8 cellular contexts compared by ENCODE assay signal in the genomic region with DNA sequence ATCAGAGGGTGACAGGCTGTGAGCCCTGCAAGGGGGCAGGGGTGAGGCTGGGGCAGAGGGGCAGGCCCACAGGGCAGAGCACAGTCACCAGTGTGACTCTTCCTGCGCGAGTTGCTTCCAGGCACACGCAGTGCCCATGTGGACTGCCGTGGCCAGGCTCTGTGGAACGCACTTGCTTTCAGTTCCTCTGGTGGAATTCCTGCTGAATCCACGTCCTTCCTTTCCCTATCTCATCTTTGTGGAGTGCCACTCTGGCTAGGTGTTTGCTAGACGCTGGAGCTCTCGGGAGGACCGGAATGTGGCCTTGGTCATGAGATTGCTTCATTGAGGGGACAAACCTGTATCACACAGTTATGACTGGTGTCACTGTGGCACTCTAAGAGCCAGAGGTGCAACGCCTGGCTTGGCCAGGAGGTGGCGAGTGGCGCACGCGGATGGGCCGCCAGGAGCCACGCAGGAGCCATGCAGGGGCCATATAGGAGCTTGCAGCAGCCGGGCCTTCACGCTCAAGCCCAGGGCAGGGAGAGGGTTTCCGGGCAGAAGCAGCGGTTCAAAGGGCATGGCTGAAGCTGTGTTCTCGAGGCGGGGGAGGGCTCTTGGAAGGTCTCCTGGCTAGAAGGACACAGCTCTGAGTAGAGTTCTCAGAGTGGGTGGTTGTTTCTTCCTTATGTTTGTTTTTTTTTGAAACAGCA. TPM values are rescaled to one million over a fixed set of nuclear protein-coding genes. Genes with fewer than 3 reads are reported as not detected.
DNase-seq lines count a peak whose midpoint lies in the region; ATAC-seq and TF ChIP-seq lines count a peak whose summit lies in the region.

No MANE protein-coding gene starts in this region.

- H3K4me3 ChIP-seq in A673 (ENCODE audit: low read depth, low read length, poor library complexity, severe bottlenecking), result no peak overlapping the region
- no peak overlapping the region for H3K4me3 ChIP-seq in choroid plexus epithelial cell (ENCODE audit: low read depth, low read length)

- intact Hi-C loops in A673 (cut with micrococcal nuclease; ENCODE audit: unreplicated experiment), result no loop called here

- CTCF ChIA-PET in A673 (lab: Charles Lee), result interaction anchor here (0.5 kb wide), 1 partner anchor 18 kb away, joined by 3 read pairs; no protein-coding TSS in a partner anchor

- H3K4me1 ChIP-seq in A673 (ENCODE audit: insufficient read depth, low read length, poor library complexity, severe bottlenecking), result no peaks in the 10 kb centered on the region

- DNase-seq in A673 (ENCODE audit: low spot score) (peak; percentile 84), NCI-H2227 treated with DMSO at 0.1 percent for 48 hours (lab: John Stamatoyannopoulos, UW) (peak; percentile 33), choroid plexus epithelial cell (ENCODE audit: low read depth) (peak; percentile 91), left lobe of liver (ENCODE audit: low spot score) (peak; percentile 94)
- DNase-seq in activated CD4-positive, alpha-beta T cell treated with anti-CD3 and anti-CD28 coated beads for 48 hours, result peak; percentile 84
- peak; percentile 78 for DNase-seq in stimulated activated CD4-positive, alpha-beta T cell treated with anti-CD3 and anti-CD28 coated beads, Interleukin-4, amount 100 ng/mL, for 24 hours

- no peaks in the 10 kb centered on the region for H3K9me3 ChIP-seq in A673 (ENCODE audit: low read depth, low read length, poor library complexity, severe bottlenecking)

- no peaks in the 10 kb centered on the region for H3K27me3 ChIP-seq in A673 (replicated peaks; ENCODE audit: insufficient read depth, low read depth, low read length, poor library complexity)

- POLR2A ChIA-PET in A673 (lab: Charles Lee; ENCODE audit: low non-redundant PET), result no interaction called here

- no TSS peak for BruUV-seq in A673 (replicated peaks; lab: Mats Ljungman, UMichigan)

- no peak overlapping the region for H3K27ac ChIP-seq in A673 (ENCODE audit: low read depth, low read length, poor library complexity, severe bottlenecking)

- ATAC-seq in GM19351 (IDR thresholded peaks at IDR 0.05; ENCODE audit: unreplicated experiment) (peak; percentile 63), left lobe of liver (peak; percentile 95), GM19328 (IDR thresholded peaks at IDR 0.05; ENCODE audit: unreplicated experiment) (no peak)

- peaks cover 11% of the 10 kb centered on the region for H3K36me3 ChIP-seq in A673 (ENCODE audit: insufficient read depth, low read length, poor library complexity, severe bottlenecking)

- peak; percentile 98 for TF ChIP-seq CTCF in A673 (conservative IDR thresholded peaks at IDR 0.05; ENCODE audit: low read depth, low read length)
- peak; percentile 97 for TF ChIP-seq CTCF in choroid plexus epithelial cell (conservative IDR thresholded peaks at IDR 0.05; ENCODE audit: low read depth, low read length)

RNA-seq across cellular contexts. Expression of gene TBC1D22A, which starts 36.1 kb away (rescaled TPM):
- total RNA-seq in A673 (2021) (22.5 and 23.5 TPM in 2 replicates), left lobe of liver (12.4 TPM)

Comparison
In these comparisons a context has a peak if more than half of its experiments do, and no peak if none do; other contexts are left out.
1. DNase-seq: peak in every context shown above with its lines; median percentile 94 in left lobe of liver; 91 in choroid plexus epithelial cell; 84 in A673; 84 in activated CD4-positive, alpha-beta T cell treated with anti-CD3 and anti-CD28 coated beads for 48 hours; 78 in stimulated activated CD4-positive, alpha-beta T cell treated with anti-CD3 and anti-CD28 coated beads, Interleukin-4, amount 100 ng/mL, for 24 hours; 33 in NCI-H2227 treated with DMSO at 0.1 percent for 48 hours.